ENCODE assay signal across 23 cellular contexts in genomic region chr10:86848747-86849146, GRCh38.
DNase-seq lines count a peak whose midpoint lies in the region; ATAC-seq and TF ChIP-seq lines count a peak whose summit lies in the region.
"Had no signal": no experiment of that assay in that cellular context is flagged by ENCODE, and none has a peak within 500 bp of the region (broad histone marks: within the 10 kb centered on the region; RNA-seq: fewer than 3 reads in every experiment).

No MANE protein-coding gene starts in this region.

- no peak overlapping the region for H3K18ac ChIP-seq in mesendoderm (ENCODE audit: low read length)

- POLR2A ChIA-PET in GM10248 (lab: Yijun Ruan, JAX), result no interaction called here

- H3K4me1 ChIP-seq in cardiac muscle cell (ENCODE audit: low read depth) (peaks cover 17% of the 10 kb centered on the region), right cardiac atrium (ENCODE audit: control insufficient read depth, insufficient read depth, low read length) (peaks cover 2% of the 10 kb centered on the region), smooth muscle cell (ENCODE audit: low read depth) (no peaks in the 10 kb centered on the region), mesendoderm (ENCODE audit: control insufficient read depth, low read depth, low read length) (peaks cover 5% of the 10 kb centered on the region)

- no peak overlapping the region for H2BK5ac ChIP-seq in mesendoderm (ENCODE audit: low read length)

- no peak overlapping the region for H2BK120ac ChIP-seq in mesendoderm (ENCODE audit: low read depth, low read length)

- H3K79me2 ChIP-seq in smooth muscle cell (ENCODE audit: low read depth), result peaks cover 6% of the 10 kb centered on the region
- H3K79me2 ChIP-seq in mesendoderm (ENCODE audit: control insufficient read depth, insufficient read depth, low read length), result peaks cover 23% of the 10 kb centered on the region

- no peak overlapping the region for H2BK15ac ChIP-seq in mesendoderm (replicated peaks; ENCODE audit: low read depth)

- intact Hi-C loops in right cardiac atrium (cut with DNase I), result no loop called here

- no peak for ATAC-seq in right cardiac atrium

- no peak overlapping the region for H3K9ac ChIP-seq in smooth muscle cell (ENCODE audit: low read depth)
- H3K9ac ChIP-seq in mesendoderm (ENCODE audit: low read length), result no peak overlapping the region

- H3K4me2 ChIP-seq in smooth muscle cell (peak overlapping the region; percentile 3), mesendoderm (ENCODE audit: low read length) (no peak overlapping the region)

- peaks cover 17% of the 10 kb centered on the region for H3K79me1 ChIP-seq in mesendoderm (ENCODE audit: low read length)

- no peak overlapping the region for H4K8ac ChIP-seq in mesendoderm (ENCODE audit: low read depth, low read length)

- no peaks in the 10 kb centered on the region for H3K9me3 ChIP-seq in cardiac muscle cell (ENCODE audit: low read depth)
- no peaks in the 10 kb centered on the region for H3K9me3 ChIP-seq in right cardiac atrium (ENCODE audit: control insufficient read depth, low read length)
- H3K9me3 ChIP-seq in smooth muscle cell (replicated peaks; ENCODE audit: low read depth), result no peaks in the 10 kb centered on the region

- no peak overlapping the region for H3K4ac ChIP-seq in mesendoderm (ENCODE audit: low read depth, low read length)

- H2AK5ac ChIP-seq in mesendoderm (ENCODE audit: low read length), result no peak overlapping the region

- TF ChIP-seq CTCF in cardiac muscle cell (IDR thresholded peaks at IDR 0.05; ENCODE audit: low read depth, low read length) (no peak), smooth muscle cell (IDR thresholded peaks at IDR 0.05; ENCODE audit: borderline replicate concordance, insufficient read depth, poor library complexity, severe bottlenecking) (no peak), GM10248 (IDR thresholded peaks at IDR 0.05; ENCODE audit: control extremely low read depth, extremely low read depth, low read depth, missing control alignments) (no peak)

- no peak overlapping the region for H2AFZ ChIP-seq in smooth muscle cell (ENCODE audit: low read depth)

- H3K4me3 ChIP-seq in cardiac muscle cell, result no peak overlapping the region
- H3K4me3 ChIP-seq in right cardiac atrium (ENCODE audit: low read length), result no peak overlapping the region
- no peak overlapping the region for H3K4me3 ChIP-seq in smooth muscle cell
- H3K4me3 ChIP-seq in mesendoderm (ENCODE audit: low read length), result no peak overlapping the region
- H3K4me3 ChIP-seq: SK-N-MC had no signal

- no peak overlapping the region for H3K23ac ChIP-seq in mesendoderm (ENCODE audit: low read length)

- H4K5ac ChIP-seq in mesendoderm (ENCODE audit: low read length), result no peak overlapping the region

- H3K36me3 ChIP-seq in cardiac muscle cell (peaks cover 13% of the 10 kb centered on the region), smooth muscle cell (ENCODE audit: low read depth) (no peaks in the 10 kb centered on the region), mesendoderm (ENCODE audit: control insufficient read depth, insufficient read depth, low read length) (no peaks in the 10 kb centered on the region)

- CTCF ChIA-PET in GM10248 (lab: Yijun Ruan, JAX), result interaction anchor here (0.8 kb wide), 1 partner anchor 10 kb away, joined by 4 read pairs; no protein-coding TSS in a partner anchor

- H3K27ac ChIP-seq in cardiac muscle cell (peak overlapping the region; percentile 75), right cardiac atrium (ENCODE audit: low read length) (no peak overlapping the region), smooth muscle cell (ENCODE audit: low read depth) (no peak overlapping the region), mesendoderm (ENCODE audit: low read depth, low read length) (no peak overlapping the region)
- H3K27ac ChIP-seq: C4-2B, HL-60, SK-N-MC had no signal

- peaks cover 4% of the 10 kb centered on the region for H3F3A ChIP-seq in smooth muscle cell (ENCODE audit: low read depth)

- H3K56ac ChIP-seq in mesendoderm (ENCODE audit: low read length), result no peak overlapping the region

- DNase-seq in cardiac muscle cell (ENCODE audit: low read depth in 1 of 2, low spot score in 1 of 2) (no peak), right cardiac atrium (no peak), NOMO-1 treated with dmso at 0.1 percent for 144 hours (lab: John Stamatoyannopoulos, UW; ENCODE audit: unreplicated experiment) (peak; percentile 25), amniotic epithelial cell (ENCODE audit: low read depth) (peak; percentile 15), smooth muscle cell (lab: John Stamatoyannopoulos, UW; ENCODE audit: unreplicated experiment) (no peak), T1000 (lab: John Stamatoyannopoulos, UW) (no peak), GM10248 (ENCODE audit: extremely low spot score) (no peak), mesendoderm (no peak)
- DNase-seq: AML-193, GDM1, H7, IMR-90, NCI-H1092, NCI-H1436 treated with DMSO at 0.1 percent for 48 hours, NCI-H1930, NCI-H510A treated with DMSO at 0.1 percent for 48 hours, NCI-H748 treated with DMSO at 0.1 percent for 48 hours, PC-3, Right ventricle myocardium superior, SW 1271 had no signal

- peaks cover 33% of the 10 kb centered on the region for H4K20me1 ChIP-seq in smooth muscle cell (ENCODE audit: low read depth)

- no peaks in the 10 kb centered on the region for H3K27me3 ChIP-seq in cardiac muscle cell
- H3K27me3 ChIP-seq in right cardiac atrium (ENCODE audit: control insufficient read depth, insufficient read depth), result no peaks in the 10 kb centered on the region
- H3K27me3 ChIP-seq in smooth muscle cell (ENCODE audit: low read depth), result no peaks in the 10 kb centered on the region
- no peaks in the 10 kb centered on the region for H3K27me3 ChIP-seq in mesendoderm (ENCODE audit: insufficient read depth, low read length, poor library complexity)

Comparison
In these comparisons a context has a peak if more than half of its experiments do, and no peak if none do; other contexts are left out.
1. DNase-seq: peak in NOMO-1 treated with dmso at 0.1 percent for 144 hours (single experiment) and amniotic epithelial cell (single experiment); none in cardiac muscle cell (0 of 2), right cardiac atrium (0 of 3), smooth muscle cell (single experiment), T1000 (single experiment), GM10248 (single experiment) and mesendoderm (single experiment).